8 cellular contexts compared by ENCODE assay signal in the genomic region with DNA sequence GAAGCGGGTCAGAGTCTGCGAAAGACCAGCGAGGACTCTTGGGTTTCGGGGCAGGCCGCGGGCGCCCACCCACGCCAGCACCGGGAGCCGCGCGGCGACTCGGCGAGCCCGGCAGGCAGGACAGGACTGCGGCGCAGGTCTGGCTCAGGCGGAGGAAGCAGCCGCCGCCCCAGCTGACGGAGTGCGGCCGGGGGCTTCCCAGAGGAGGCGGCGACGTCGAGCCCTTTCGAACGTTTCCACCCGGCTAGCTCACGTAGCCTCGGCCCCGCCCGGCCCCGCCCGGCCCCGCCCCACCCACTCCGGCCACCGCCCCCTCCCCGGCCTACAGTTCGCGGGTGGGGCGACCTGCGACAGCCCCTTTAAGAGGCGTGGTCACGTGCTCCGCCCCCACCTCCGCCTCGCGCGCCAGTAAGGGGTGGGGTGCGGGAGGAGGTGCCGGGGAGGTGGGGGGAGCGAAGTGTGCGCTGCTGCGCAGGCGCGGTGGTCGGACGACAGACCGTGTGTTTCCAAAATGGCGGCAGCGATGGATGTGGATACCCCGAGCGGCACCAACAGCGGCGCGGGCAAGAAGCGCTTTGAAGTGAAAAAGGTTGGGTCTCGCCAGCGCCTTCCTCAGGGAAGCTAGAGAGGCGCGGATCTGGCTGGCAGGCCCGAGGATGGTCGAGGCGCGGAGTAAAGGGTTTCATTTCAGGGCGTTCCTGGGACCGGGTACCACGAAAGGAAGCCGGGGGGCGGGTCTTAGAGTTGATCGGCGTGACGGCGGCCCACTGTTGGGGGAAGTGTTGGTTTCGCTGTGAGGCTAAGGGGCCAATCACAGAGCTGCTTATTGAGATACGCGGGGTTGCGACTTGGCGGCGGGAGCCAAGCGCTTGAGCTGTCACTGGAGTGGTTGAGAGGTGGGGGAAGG. TPM values are rescaled to one million over a fixed set of nuclear protein-coding genes. Genes with fewer than 3 reads are reported as not detected.
DNase-seq lines count a peak whose midpoint lies in the region; ATAC-seq and TF ChIP-seq lines count a peak whose summit lies in the region.

A gene (plus strand): TSS at position 491 of the 907 bp plus-strand sequence. CDS start 21 bp downstream, at position 512.

- peak within 1 kb of the TSS; percentile 97 for H3K56ac ChIP-seq in IMR-90 (ENCODE audit: extremely low read depth, insufficient read depth, low read length)

- no peaks in the 10 kb centered on the region for H3K9me3 ChIP-seq in IMR-90 (ENCODE audit: control insufficient read depth, insufficient read depth, low read length)
- no peaks in the 10 kb centered on the region for H3K9me3 ChIP-seq in mononuclear cell (ENCODE audit: low read depth, low read length)

- H3K4me2 ChIP-seq in IMR-90 (ENCODE audit: low read depth, low read length), result peak within 1 kb of the TSS; percentile 97

- peaks cover 6% of the 10 kb centered on the region for H3K36me3 ChIP-seq in IMR-90 (ENCODE audit: control insufficient read depth, insufficient read depth, low read length)

- H3K14ac ChIP-seq in IMR-90 (replicated peaks; ENCODE audit: low read depth, low read length), result peak within 1 kb of the TSS; percentile 98

- H2BK20ac ChIP-seq in IMR-90 (ENCODE audit: low read depth, low read length), result no peak within 1 kb of the TSS

- no peaks in the 10 kb centered on the region; the same call in 1 of the 2 replicates for H4K20me1 ChIP-seq in IMR-90 (ENCODE audit: insufficient read depth, low read length)

- peaks cover 4% of the 10 kb centered on the region for H3K9me1 ChIP-seq in IMR-90 (ENCODE audit: insufficient read depth, low read length)

- H2BK15ac ChIP-seq in IMR-90 (ENCODE audit: low read depth, low read length), result peak within 1 kb of the TSS; percentile 7; the same call in 1 of the 3 replicates

- peak within 1 kb of the TSS; percentile 92 for H2AFZ ChIP-seq in IMR-90 (replicated peaks; ENCODE audit: low read length, poor library complexity)

- no peak for TF ChIP-seq CTCF in IMR-90 (conservative IDR thresholded peaks at IDR 0.05; ENCODE audit: low read depth, low read length)
- no peak for TF ChIP-seq CTCF in epithelial cell of esophagus (IDR thresholded peaks at IDR 0.05; ENCODE audit: insufficient read depth, low read depth, low read length, missing control alignments)

- peaks cover 27 to 41% of the 10 kb centered on the region in 2 experiments for H3K79me1 ChIP-seq in IMR-90 (ENCODE audit: low read depth in 1 of 2, low read length in 2 of 2)

- H3K4ac ChIP-seq in IMR-90 (ENCODE audit: low read depth, low read length), result peak within 1 kb of the TSS; percentile 96

- in situ Hi-C loops in IMR-90 (cut with MboI; ENCODE audit: low sequenced_read_pairs), result loop anchor here (10.0 kb wide), 1 partner anchor 134 kb away; no protein-coding TSS in a partner anchor

- peak within 1 kb of the TSS; percentile 98 to 99 for H4K8ac ChIP-seq in IMR-90 (ENCODE audit: low read depth in 2 of 2, low read length in 2 of 2)

- H3K4me1 ChIP-seq in IMR-90 (ENCODE audit: control insufficient read depth, insufficient read depth, low read length), result peaks cover 2% of the 10 kb centered on the region; the same call in 1 of the 2 replicates
- H3K4me1 ChIP-seq in mononuclear cell (ENCODE audit: insufficient read depth, low read length), result peaks cover 35% of the 10 kb centered on the region

- H3K9ac ChIP-seq in IMR-90 (ENCODE audit: low read depth, low read length), result peak within 1 kb of the TSS; percentile 96

- POLR2A ChIA-PET in IMR-90 (lab: Charles Lee; ENCODE audit: unreplicated experiment), result interaction anchor here (0.6 to 1.0 kb wide), 5 partner anchors 19 to 518 kb away, joined by 3 read pairs; a partner anchor contains a TSS

- dilution Hi-C loops in IMR-90 (cut with HindIII; ENCODE audit: low sequenced_read_pairs, unreplicated experiment), result no loop called here

- H3K4me3 ChIP-seq in IMR-90 (ENCODE audit: insufficient read depth, low read depth, low read length) (peak within 1 kb of the TSS; percentile 87), epithelial cell of esophagus (ENCODE audit: low read length) (peak within 1 kb of the TSS; percentile 89), mononuclear cell (ENCODE audit: low read length) (peak within 1 kb of the TSS; percentile 91)

- BruUV-seq in IMR-90 (replicated peaks; lab: Mats Ljungman, UMichigan), result no TSS peak

- peak within 1 kb of the TSS; percentile 73 for H2BK120ac ChIP-seq in IMR-90 (ENCODE audit: low read depth, low read length)

- H2AK9ac ChIP-seq in IMR-90 (replicated peaks; ENCODE audit: low read depth, low read length, poor library complexity), result peak within 1 kb of the TSS; percentile 99

- no peak for TF ChIP-seq RAD21 in IMR-90 (IDR thresholded peaks at IDR 0.05; ENCODE audit: low read length)

- no peaks in the 10 kb centered on the region for H3K27me3 ChIP-seq in IMR-90 (ENCODE audit: control insufficient read depth, insufficient read depth, low read length)
- no peaks in the 10 kb centered on the region for H3K27me3 ChIP-seq in mononuclear cell (ENCODE audit: insufficient read depth, low read length)

- H2AK5ac ChIP-seq in IMR-90 (ENCODE audit: low read depth, low read length), result peak within 1 kb of the TSS; percentile 95

- H3K27ac ChIP-seq in IMR-90 (ENCODE audit: insufficient read depth, low read length), result peak within 1 kb of the TSS; percentile 97

- ATAC-seq in GM21528 (IDR thresholded peaks at IDR 0.05; ENCODE audit: low FRiP score, unreplicated experiment), result peak; percentile 76
- ATAC-seq in IMR-90 (ENCODE audit: low read depth), result peak; percentile 95

- peak; percentile 92 for TF ChIP-seq POLR2A in IMR-90 (IDR thresholded peaks at IDR 0.05; ENCODE audit: low read depth, low read length)

- H3K18ac ChIP-seq in IMR-90 (ENCODE audit: low read depth, low read length), result peak within 1 kb of the TSS; percentile 87

- H3K23ac ChIP-seq in IMR-90 (ENCODE audit: low read depth, low read length), result peak within 1 kb of the TSS; percentile 98

- peak; percentile 97 for DNase-seq in DMS 273 (lab: John Stamatoyannopoulos, UW; ENCODE audit: unreplicated experiment)
- DNase-seq in IMR-90, result peak; percentile 98
- peak; percentile 98 for DNase-seq in OCI-M1 (lab: John Stamatoyannopoulos, UW)
- peak; percentile 97 for DNase-seq in activated T-cell treated with anti-CD3 and anti-CD28 coated beads for 4 hours
- peak; percentile 99 for DNase-seq in epithelial cell of esophagus (ENCODE audit: low read depth)
- peak; percentile 98 for DNase-seq in stimulated activated CD8-positive, alpha-beta memory T cell treated with anti-CD3 and anti-CD28 coated beads, Interleukin-4, amount 100 ng/mL, for 1 hour (ENCODE audit: low read depth in 2 of 2, low spot score in 1 of 2)

- peak within 1 kb of the TSS; percentile 95 for H2BK5ac ChIP-seq in IMR-90 (ENCODE audit: low read depth, low read length, poor library complexity, severe bottlenecking)

- whole genome bisulfite sequencing in IMR-90 (ENCODE audit: extremely low coverage in 2 of 2, insufficient read length in 1 of 2), 2 experiments, result 0% methylated on average over 15 of the region's 94 CpGs; no CpG with 5 or more reads in 1 of the 2 experiments

- intact Hi-C loops in IMR-90 (cut with micrococcal nuclease), result loop anchor here (1.0 to 5.0 kb wide), 2 partner anchors 71 to 140 kb away; no protein-coding TSS in a partner anchor

- CTCF ChIA-PET in IMR-90 (lab: Yijun Ruan, JAX), result no interaction called here

- H4K5ac ChIP-seq in IMR-90 (ENCODE audit: low read depth, low read length), result peak within 1 kb of the TSS; percentile 94

- peak within 1 kb of the TSS; percentile 97 for H4K91ac ChIP-seq in IMR-90 (ENCODE audit: insufficient read depth, low read depth, low read length)

TF ChIP-seq in IMR-90, 13 proteins besides CTCF, POLR2A, EP300 and RAD21:
- TF ChIP-seq MXI1 (IDR thresholded peaks at IDR 0.05; ENCODE audit: borderline replicate concordance, low read depth, low read length), result peak; percentile 39; the same call in 1 of the 2 replicates
- no peak for TF ChIP-seq RFX5 (IDR thresholded peaks at IDR 0.05; ENCODE audit: low read depth, low read length)
- peak; percentile 84 for TF ChIP-seq BHLHE40 (IDR thresholded peaks at IDR 0.05; ENCODE audit: low read depth, low read length)
- TF ChIP-seq SMC3 (IDR thresholded peaks at IDR 0.05; ENCODE audit: low read depth, low read length), result no peak
- peak; percentile 24; the same call in 1 of the 2 replicates for TF ChIP-seq FOS (IDR thresholded peaks at IDR 0.05; ENCODE audit: low read depth, low read length)
- no peak for TF ChIP-seq CHD1 (IDR thresholded peaks at IDR 0.05; ENCODE audit: low read depth, low read length)
- no peak for TF ChIP-seq NFE2L2 (IDR thresholded peaks at IDR 0.05; ENCODE audit: low read depth, low read length)
- TF ChIP-seq MAZ (IDR thresholded peaks at IDR 0.05; ENCODE audit: borderline replicate concordance, low read depth, low read length), result peak; percentile 100
- TF ChIP-seq, protein P1, sequence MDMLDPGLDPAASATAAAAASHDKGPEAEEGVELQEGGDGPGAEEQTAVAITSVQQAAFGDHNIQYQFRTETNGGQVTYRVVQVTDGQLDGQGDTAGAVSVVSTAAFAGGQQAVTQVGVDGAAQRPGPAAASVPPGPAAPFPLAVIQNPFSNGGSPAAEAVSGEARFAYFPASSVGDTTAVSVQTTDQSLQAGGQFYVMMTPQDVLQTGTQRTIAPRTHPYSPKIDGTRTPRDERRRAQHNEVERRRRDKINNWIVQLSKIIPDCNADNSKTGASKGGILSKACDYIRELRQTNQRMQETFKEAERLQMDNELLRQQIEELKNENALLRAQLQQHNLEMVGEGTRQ (IDR thresholded peaks at IDR 0.05; ENCODE audit: low read depth, low read length), result peak; percentile 92
- no peak for TF ChIP-seq RCOR1 (IDR thresholded peaks at IDR 0.05; ENCODE audit: insufficient replicate concordance, low read length)
- no peak for TF ChIP-seq MAFK (IDR thresholded peaks at IDR 0.05; ENCODE audit: low read depth, low read length)
- TF ChIP-seq CEBPB (IDR thresholded peaks at IDR 0.05; ENCODE audit: low read depth, low read length), result no peak

RNA-seq across cellular contexts. Expression of the gene that starts here (rescaled TPM):
- total RNA-seq in IMR-90 (2012; rRNA removed), result 63.3 and 72.4 TPM in 2 replicates
- 84.5 and 94.8 TPM in 2 replicates for polyA plus RNA-seq in IMR-90 (2012; rRNA removed)
- 75.2 and 109 TPM in 2 replicates for polyA plus RNA-seq in IMR-90 (2012; cell fraction: cytosol; rRNA removed)
- 24.2 and 61.5 TPM in 2 replicates for polyA plus RNA-seq in IMR-90 (2012; cell fraction: nucleus; rRNA removed; ENCODE audit: low replicate concordance)
- 24.7 TPM for total RNA-seq in mononuclear cell

Comparison
In these comparisons a context has a peak if more than half of its experiments do, and no peak if none do; other contexts are left out.
1. Peak in every context shown above with its lines: DNase-seq, ATAC-seq, H3K4me3 ChIP-seq and H3K27ac ChIP-seq.